In genomic region chr12:4745249-4745648, GRCh38 we compare ENCODE assay signal across 21 cellular contexts. TPM values are rescaled to one million over a fixed set of nuclear protein-coding genes. Genes with fewer than 3 reads are reported as not detected.
A peak's percentile ranks its signal among the peaks of the same experiment; 100 is the strongest.
DNase-seq lines count a peak whose midpoint lies in the region; ATAC-seq, FAIRE-seq and TF ChIP-seq lines count a peak whose summit lies in the region.
"Had no signal": no experiment of that assay in that cellular context is flagged by ENCODE, and none has a peak within 500 bp of the region (broad histone marks: within the 10 kb centered on the region; RNA-seq: fewer than 3 reads in every experiment).

No MANE protein-coding gene starts in this region.

- H3K36me3 Mint-ChIP-seq in activated CD8-positive, alpha-beta T cell treated with anti-CD3 and anti-CD28 coated beads, Interleukin-2, amount 10 ng/mL, durations not matched to agents 7 days and 5 days (ENCODE audit: low read depth), result no peaks in the 10 kb centered on the region
- H3K36me3 Mint-ChIP-seq: CD4-positive, CD25-positive, alpha-beta regulatory T cell had no signal

- no peak for DNase-seq in HepG2 (ENCODE audit: low spot score)
- DNase-seq in right lobe of liver, result no peak
- DNase-seq in left cardiac atrium, result peak; percentile 45
- peak; percentile 23 to 78 (median 69) for DNase-seq in right cardiac atrium
- no peak for DNase-seq in activated CD8-positive, alpha-beta T cell treated with anti-CD3 and anti-CD28 coated beads, Interleukin-2, amount 10 ng/mL, durations not matched to agents 7 days and 5 days
- DNase-seq in H54 (ENCODE audit: insufficient read length, low spot score), result no peak
- DNase-seq: BE2C; C1 segment of cervical spinal cord; CD4-positive, CD25-positive, alpha-beta regulatory T cell; CD8-positive, alpha-beta memory T cell; COR-L47; DMS 273 treated with DMSO at 0.1 percent for 48 hours; DMS53; DND-41; EL had no signal

- H3K36me3 ChIP-seq in HepG2 (replicated peaks in 1 of 2; ENCODE audit: control insufficient read depth in 1 of 2, insufficient read depth in 2 of 2, low read length in 2 of 2) (no peaks in the 10 kb centered on the region), right lobe of liver (no peaks in the 10 kb centered on the region)
- H3K36me3 ChIP-seq: BE2C, HAP-1 had no signal

- no peak for TF ChIP-seq CTCF in HepG2 (CRISPR knock-in tag; IDR thresholded peaks at IDR 0.05)
- no peak for TF ChIP-seq CTCF in right lobe of liver (IDR thresholded peaks at IDR 0.05)

- no peak overlapping the region for H3K4me3 ChIP-seq in HepG2 (replicated peaks in 1 of 3; ENCODE audit: insufficient read depth in 1 of 3, low read depth in 2 of 3, low read length in 3 of 3)
- H3K4me3 ChIP-seq in right lobe of liver, result no peak overlapping the region
- H3K4me3 ChIP-seq in right cardiac atrium (ENCODE audit: low read length), result no peak overlapping the region
- H3K4me3 ChIP-seq: GM12878, HAP-1 had no signal

- H3K4me2 ChIP-seq in HepG2 (ENCODE audit: low read depth, low read length), result no peak overlapping the region

- H3K27ac Mint-ChIP-seq in activated CD8-positive, alpha-beta T cell treated with anti-CD3 and anti-CD28 coated beads, Interleukin-2, amount 10 ng/mL, durations not matched to agents 7 days and 5 days, result no peak overlapping the region
- H3K27ac Mint-ChIP-seq: CD4-positive, CD25-positive, alpha-beta regulatory T cell; CD8-positive, alpha-beta memory T cell had no signal

- FAIRE-seq in HepG2 (lab: Jason Lieb, UNC) (no peak), H54 (lab: Jason Lieb, UNC) (no peak)
- FAIRE-seq: GM12878, GM19239, H1 had no signal

- POLR2A ChIA-PET in HepG2 (lab: Yijun Ruan, JAX), result no interaction called here
- POLR2A ChIA-PET in activated CD8-positive, alpha-beta T cell treated with anti-CD3 and anti-CD28 coated beads, Interleukin-2, amount 10 ng/mL, durations not matched to agents 7 days and 5 days (lab: Charles Lee), result no interaction called here

- no peaks in the 10 kb centered on the region for H3K79me2 ChIP-seq in HepG2 (ENCODE audit: insufficient read depth, low read length)

- TF ChIP-seq POLR2A in HepG2 (IDR thresholded peaks at IDR 0.05; ENCODE audit: insufficient read depth in 1 of 2, low read depth in 2 of 2, low read length in 2 of 2) (no peak), right lobe of liver (IDR thresholded peaks at IDR 0.05) (no peak), H54 (IDR thresholded peaks at IDR 0.05; ENCODE audit: low read depth, low read length) (no peak)

- H3K4me3 Mint-ChIP-seq in activated CD8-positive, alpha-beta T cell treated with anti-CD3 and anti-CD28 coated beads, Interleukin-2, amount 10 ng/mL, durations not matched to agents 7 days and 5 days, result no peak overlapping the region
- H3K4me3 Mint-ChIP-seq: CD8-positive, alpha-beta memory T cell had no signal

- intact Hi-C loops in HepG2 (cut with micrococcal nuclease; ENCODE audit: unreplicated experiment), result no loop called here
- intact Hi-C loops in right lobe of liver (cut with DNase I), result no loop called here
- intact Hi-C loops in left cardiac atrium (cut with DNase I), result no loop called here
- intact Hi-C loops in right cardiac atrium (cut with DNase I), result no loop called here

- H3K27me3 ChIP-seq in HepG2 (ENCODE audit: control insufficient read depth in 1 of 2, insufficient read depth in 2 of 2, low read length in 2 of 2) (no peaks in the 10 kb centered on the region), right lobe of liver (no peaks in the 10 kb centered on the region), right cardiac atrium (ENCODE audit: control insufficient read depth, insufficient read depth) (no peaks in the 10 kb centered on the region)

- CTCF ChIA-PET in HepG2 (lab: Yijun Ruan, JAX; ENCODE audit: low intra/inter-chr PET ratio, low total read pairs), result no interaction called here
- CTCF ChIA-PET in activated CD8-positive, alpha-beta T cell treated with anti-CD3 and anti-CD28 coated beads, Interleukin-2, amount 10 ng/mL, durations not matched to agents 7 days and 5 days (lab: Charles Lee), result no interaction called here

- H3K9me3 ChIP-seq in HepG2 (ENCODE audit: low read length) (no peaks in the 10 kb centered on the region), right lobe of liver (peaks cover 0 to 4% (median 0%) of the 10 kb centered on the region in 4 donors), right cardiac atrium (ENCODE audit: control insufficient read depth, low read length) (no peaks in the 10 kb centered on the region)
- H3K9me3 ChIP-seq: BE2C, HAP-1 had no signal

- H3K9me3 Mint-ChIP-seq in activated CD8-positive, alpha-beta T cell treated with anti-CD3 and anti-CD28 coated beads, Interleukin-2, amount 10 ng/mL, durations not matched to agents 7 days and 5 days (ENCODE audit: insufficient read depth), result no peaks in the 10 kb centered on the region

- TF ChIP-seq RAD21 in HepG2 (CRISPR knock-in tag; IDR thresholded peaks at IDR 0.05), result no peak

- H3K27me3 Mint-ChIP-seq in activated CD8-positive, alpha-beta T cell treated with anti-CD3 and anti-CD28 coated beads, Interleukin-2, amount 10 ng/mL, durations not matched to agents 7 days and 5 days (ENCODE audit: low read depth), result peaks cover 31% of the 10 kb centered on the region

- no peaks in the 10 kb centered on the region for H3K4me1 Mint-ChIP-seq in activated CD8-positive, alpha-beta T cell treated with anti-CD3 and anti-CD28 coated beads, Interleukin-2, amount 10 ng/mL, durations not matched to agents 7 days and 5 days (ENCODE audit: low read depth)
- H3K4me1 Mint-ChIP-seq: CD4-positive, CD25-positive, alpha-beta regulatory T cell; CD8-positive, alpha-beta memory T cell had no signal

- in situ Hi-C loops in HepG2 (cut with HindIII; ENCODE audit: extremely low pct_ligation_motif_present, low pct_unique_long_range_greater_than_20kb), result no loop called here

- WGBS in HepG2 (ENCODE audit: low lambda C conversion rate), result 21% methylated on average over 5 of the region's 6 CpGs
- 57% methylated on average over 4 of the region's 6 CpGs for WGBS in right lobe of liver (ENCODE audit: insufficient coverage, low coverage, low lambda C conversion rate, missing lambda C conversion rate)
- WGBS in right cardiac atrium, result 64% methylated on average over 6 of the region's 6 CpGs

- BruUV-seq in HepG2 (replicated peaks; lab: Mats Ljungman, UMichigan), result no TSS peak

- TF ChIP-seq EP300 in HepG2 (IDR thresholded peaks at IDR 0.05; ENCODE audit: low read depth in 2 of 2, low read length in 2 of 2), result no peak
- no peak for TF ChIP-seq EP300 in HepG2 (CRISPR knock-in tag; IDR thresholded peaks at IDR 0.05; ENCODE audit: borderline replicate concordance)

- H3K27ac ChIP-seq in HepG2 (ENCODE audit: extremely low read length, insufficient read depth, low read length) (no peak overlapping the region), right lobe of liver (no peak overlapping the region), right cardiac atrium (ENCODE audit: low read length) (no peak overlapping the region)

- no peak overlapping the region for H3K9ac ChIP-seq in HepG2 (ENCODE audit: insufficient read depth, low read depth, low read length)

- no peak for ATAC-seq in HepG2
- ATAC-seq in right lobe of liver, result no peak
- ATAC-seq in left cardiac atrium, result peak; percentile 86 to 89
- ATAC-seq in right cardiac atrium, result peak; percentile 76 to 92
- ATAC-seq in activated CD8-positive, alpha-beta T cell treated with anti-CD3 and anti-CD28 coated beads, Interleukin-2, amount 10 ng/mL, durations not matched to agents 7 days and 5 days, result no peak
- no peak for ATAC-seq in HG03457 (IDR thresholded peaks at IDR 0.05; ENCODE audit: unreplicated experiment)
- ATAC-seq: GM12878 had no signal

- H3K4me1 ChIP-seq in HepG2 (ENCODE audit: insufficient read depth, low read length), result no peaks in the 10 kb centered on the region
- no peaks in the 10 kb centered on the region for H3K4me1 ChIP-seq in right lobe of liver
- H3K4me1 ChIP-seq in right cardiac atrium (ENCODE audit: control insufficient read depth, insufficient read depth, low read length), result no peaks in the 10 kb centered on the region
- H3K4me1 ChIP-seq: BE2C, HAP-1 had no signal

- H2AFZ ChIP-seq in HepG2 (ENCODE audit: low read length), result no peak overlapping the region

- H4K20me1 ChIP-seq in HepG2 (ENCODE audit: insufficient read depth, low read length), result no peaks in the 10 kb centered on the region

TF ChIP-seq in HepG2, 621 proteins besides CTCF, POLR2A, EP300 and RAD21:
- peak; percentile 33; the same call in 1 of the 2 replicates for TF ChIP-seq CREB1 (IDR thresholded peaks at IDR 0.05)
- no peak for TF ChIP-seq CREB1 (CRISPR knock-in tag; IDR thresholded peaks at IDR 0.05)
- no peak for TF ChIP-seq NR2F2 (IDR thresholded peaks at IDR 0.05; ENCODE audit: borderline replicate concordance, low read depth)
TF ChIP-seq in HepG2: peak in this region for 1.

RNA-seq across cellular contexts. Expression of gene GALNT8, which starts 25.0 kb away (rescaled TPM):
- total RNA-seq in HepG2 (2016; rRNA removed; fragmentation: Illumina TruSeq; extraction: Trizol) (not detected in 2 replicates), right lobe of liver (under 1 TPM in 4 of 6 experiments, not detected in 2; 0.09 to 0.37 (median 0.11) TPM), left cardiac atrium (1 to 10 TPM; 3.5 to 4.3 TPM), right cardiac atrium (10 to 100 TPM in 1 of 4 donors, 1 to 10 TPM in 3; 5.3 to 10.3 (median 7.7) TPM)
- 0.09 TPM in 1 of 2 replicates, not detected in the other for total RNA-seq in HepG2 (2016; cell fraction: cytosol; rRNA removed; fragmentation: Illumina TruSeq; extraction: Trizol; ENCODE audit: low read depth)
- not detected in 2 replicates for total RNA-seq in HepG2 (2016; cell fraction: insoluble cytoplasmic fraction; rRNA removed; fragmentation: Illumina TruSeq; extraction: Trizol)
- total RNA-seq in HepG2 (2016; cell fraction: membrane; rRNA removed; fragmentation: Illumina TruSeq; extraction: Trizol), result 0.12 TPM in 1 of 2 replicates, not detected in the other
- not detected in 2 replicates for total RNA-seq in HepG2 (2016; cell fraction: nucleus; rRNA removed; fragmentation: Illumina TruSeq; extraction: Trizol)
- polyA plus RNA-seq in HepG2 (2011; rRNA removed) (0.05 and 0.45 TPM in 2 replicates), right cardiac atrium (3.5 TPM)
- polyA plus RNA-seq in HepG2 (2011; cell fraction: cytosol; rRNA removed), result 0.03 TPM in 1 of 2 replicates, not detected in the other
- polyA plus RNA-seq in HepG2 (2011; cell fraction: nucleus; rRNA removed), result 0.42 and 0.45 TPM in 2 replicates
- 0.07 TPM in 1 of 2 replicates, not detected in the other for polyA plus RNA-seq in HepG2 (2012)
- polyA plus RNA-seq in HepG2 (2016; cell fraction: cytosol; fragmentation: Illumina TruSeq; extraction: Trizol; ENCODE audit: low read depth), result not detected in 2 replicates
- not detected in 2 replicates for polyA plus RNA-seq in HepG2 (2016; cell fraction: insoluble cytoplasmic fraction; fragmentation: Illumina TruSeq; extraction: Trizol; ENCODE audit: low read depth)
- polyA plus RNA-seq in HepG2 (2016; cell fraction: membrane; fragmentation: Illumina TruSeq; extraction: Trizol; ENCODE audit: low read depth), result not detected in 2 replicates
- polyA plus RNA-seq in HepG2 (2016; cell fraction: nucleus; fragmentation: Illumina TruSeq; extraction: Trizol; ENCODE audit: insufficient read depth, low read depth), result not detected in 2 replicates
- polyA minus RNA-seq in HepG2 (2011; rRNA and poly(A)+ RNA removed; ENCODE audit: low replicate concordance), result 0.28 TPM in 1 of 2 replicates, not detected in the other
- polyA minus RNA-seq in HepG2 (2011; cell fraction: cytosol; rRNA and poly(A)+ RNA removed), result not detected in 2 replicates
- polyA minus RNA-seq in HepG2 (2011; cell fraction: nucleus; rRNA and poly(A)+ RNA removed), result 0.25 and 1.0 TPM in 2 replicates
- total RNA-seq in activated CD8-positive, alpha-beta T cell treated with anti-CD3 and anti-CD28 coated beads, Interleukin-2, amount 10 ng/mL, durations not matched to agents 7 days and 5 days, result under 1 TPM; 0.76 to 0.84 TPM
- total RNA-seq: A172 had no signal

Comparison
In these comparisons a context has a peak if more than half of its experiments do, and no peak if none do; other contexts are left out.
1. ATAC-seq: peak in left cardiac atrium (2 of 2) and right cardiac atrium (2 of 2); none in HepG2 (single experiment), right lobe of liver (0 of 4), activated CD8-positive, alpha-beta T cell treated with anti-CD3 and anti-CD28 coated beads, Interleukin-2, amount 10 ng/mL, durations not matched to agents 7 days and 5 days (single experiment) and HG03457 (single experiment).
2. DNase-seq: peak in left cardiac atrium (single experiment) and right cardiac atrium (3 of 3); none in HepG2 (single experiment), right lobe of liver (0 of 3), activated CD8-positive, alpha-beta T cell treated with anti-CD3 and anti-CD28 coated beads, Interleukin-2, amount 10 ng/mL, durations not matched to agents 7 days and 5 days (single experiment) and H54 (single experiment).